ENCODE assay signal across 2 cellular contexts in genomic region chr20:53536382-53536781, GRCh38.
TF ChIP-seq lines count a peak whose summit lies in the region.

No MANE protein-coding gene starts in this region.

TF ChIP-seq in HEK293, 187 proteins besides CTCF, POLR2A, EP300 and RAD21:
- 0 out of 2 replicates have a peak, but pooled peaks have one; percentile 29 for TF ChIP-seq ZNF362 (tag by site-specific recombination; IDR thresholded peaks at IDR 0.05)

TF ChIP-seq in HepG2, 621 proteins besides CTCF, POLR2A, EP300 and RAD21:
- peak; percentile 81 for TF ChIP-seq ZNF770 (CRISPR knock-in tag; IDR thresholded peaks at IDR 0.05)
